16 cellular contexts compared by ENCODE assay signal in the genomic region with DNA sequence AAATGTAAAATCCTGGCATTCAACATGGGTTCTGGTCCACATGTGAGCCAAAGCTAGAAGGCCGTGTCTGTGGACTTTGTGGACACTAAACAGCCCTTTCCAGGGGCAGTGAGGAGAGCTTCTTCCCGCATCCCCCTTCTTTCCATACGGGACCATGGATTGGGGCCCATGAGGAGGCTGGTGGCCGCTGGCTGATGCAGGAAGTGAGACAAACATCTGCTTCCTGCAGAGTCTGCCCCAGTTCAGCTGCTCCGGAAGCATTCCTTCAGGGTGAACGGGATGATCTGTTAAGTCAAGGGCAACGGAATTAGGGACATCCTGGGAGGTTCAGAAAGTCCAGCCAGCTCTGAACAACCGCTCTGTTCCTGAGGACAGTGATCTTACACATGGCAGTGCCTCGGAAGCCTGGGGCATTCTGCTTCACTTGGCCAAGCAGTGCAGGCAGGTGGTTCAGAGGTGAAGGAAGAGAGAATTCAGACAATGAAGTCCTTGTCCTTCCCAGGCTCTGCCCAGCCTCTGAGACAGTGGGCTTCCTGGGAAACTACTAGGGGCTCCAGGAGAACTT. TPM values are rescaled to one million over a fixed set of nuclear protein-coding genes. Genes with fewer than 3 reads are reported as not detected.
DNase-seq lines count a peak whose midpoint lies in the region; ATAC-seq and TF ChIP-seq lines count a peak whose summit lies in the region.
"Had no signal": no experiment of that assay in that cellular context is flagged by ENCODE, and none has a peak within 500 bp of the region (broad histone marks: within the 10 kb centered on the region; RNA-seq: fewer than 3 reads in every experiment).

No MANE protein-coding gene starts in this region.

- H3K9me3 Mint-ChIP-seq in Calu3 (ENCODE audit: low read depth, unreplicated experiment), result no peaks in the 10 kb centered on the region
- H3K9me3 Mint-ChIP-seq: IgD-negative memory B cell had no signal

- H3K27ac ChIP-seq in heart left ventricle (peak overlapping the region in 1 of 12 donors; percentile 20), spleen (peak overlapping the region; percentile 52 to 80 (median 64)), coronary artery (no peak overlapping the region)
- H3K27ac ChIP-seq in effector memory CD4-positive, alpha-beta T cell (ENCODE audit: insufficient read depth, low read length, poor library complexity, severe bottlenecking), result peak overlapping the region; percentile 36
- H3K27ac ChIP-seq: GM23248 had no signal

- H3K27me3 Mint-ChIP-seq in T-helper 17 cell, result no peaks in the 10 kb centered on the region
- H3K27me3 Mint-ChIP-seq in Calu3 (ENCODE audit: unreplicated experiment), result no peaks in the 10 kb centered on the region
- H3K27me3 Mint-ChIP-seq: IgD-negative memory B cell had no signal

- intact Hi-C loops in cardiac septum (cut with DNase I) (no loop called here), heart left ventricle (cut with DNase I) (no loop called here), spleen (cut with DNase I; ENCODE audit: low total_unique reads) (no loop called here), Calu3 (cut with micrococcal nuclease; ENCODE audit: unreplicated experiment) (no loop called here)

- 57 to 70% (median 60%) methylated on average over 9 of the region's 9 CpGs for WGBS in heart left ventricle, 4 donors
- WGBS in spleen, 5 donors, result 17 to 38% (median 28%) methylated on average over 8 to 9 of the region's 9 CpGs

- H3K4me1 ChIP-seq in heart left ventricle, result peaks cover 0 to 19% (median 0%) of the 10 kb centered on the region in 12 donors
- H3K4me1 ChIP-seq in effector memory CD4-positive, alpha-beta T cell (ENCODE audit: control insufficient read depth, insufficient read depth, low read length, poor library complexity, severe bottlenecking), result peaks cover 32% of the 10 kb centered on the region
- peaks cover 0 to 67% (median 42%) of the 10 kb centered on the region in 6 donors for H3K4me1 ChIP-seq in spleen

- H3K36me3 ChIP-seq in heart left ventricle (no peaks in the 10 kb centered on the region), spleen (no peaks in the 10 kb centered on the region)
- H3K36me3 ChIP-seq in effector memory CD4-positive, alpha-beta T cell (ENCODE audit: control insufficient read depth, insufficient read depth, low read length), result no peaks in the 10 kb centered on the region

- peaks cover 36% of the 10 kb centered on the region for H3K4me1 Mint-ChIP-seq in T-helper 17 cell
- H3K4me1 Mint-ChIP-seq in Calu3 (ENCODE audit: low read depth, unreplicated experiment), result no peaks in the 10 kb centered on the region

- H3K27me3 ChIP-seq in heart left ventricle (no peaks in the 10 kb centered on the region), spleen (replicated peaks in 1 of 7) (no peaks in the 10 kb centered on the region)
- no peaks in the 10 kb centered on the region for H3K27me3 ChIP-seq in effector memory CD4-positive, alpha-beta T cell (replicated peaks; ENCODE audit: control insufficient read depth, insufficient read depth, low read length, poor library complexity, severe bottlenecking)

- H3K4me3 Mint-ChIP-seq in T-helper 17 cell (peak overlapping the region; percentile 25), Calu3 (ENCODE audit: low read depth, unreplicated experiment) (no peak overlapping the region)
- H3K4me3 Mint-ChIP-seq: IgD-negative memory B cell had no signal

- TF ChIP-seq POLR2A in heart left ventricle (IDR thresholded peaks at IDR 0.05) (no peak), spleen (IDR thresholded peaks at IDR 0.05) (no peak)

- no peak overlapping the region for H3K4me3 ChIP-seq in heart left ventricle
- no peak overlapping the region for H3K4me3 ChIP-seq in effector memory CD4-positive, alpha-beta T cell (ENCODE audit: insufficient read depth, low read depth, low read length, poor library complexity, severe bottlenecking)
- H3K4me3 ChIP-seq in spleen, result no peak overlapping the region
- no peak overlapping the region for H3K4me3 ChIP-seq in coronary artery
- H3K4me3 ChIP-seq: GM23248 had no signal

- CTCF ChIA-PET in Calu3 (lab: Charles Lee), result no interaction called here

- H3K9me3 ChIP-seq in heart left ventricle (no peaks in the 10 kb centered on the region), T-helper 17 cell (ENCODE audit: control insufficient read depth, low read length, poor library complexity, severe bottlenecking) (no peaks in the 10 kb centered on the region), spleen (no peaks in the 10 kb centered on the region)
- no peaks in the 10 kb centered on the region for H3K9me3 ChIP-seq in effector memory CD4-positive, alpha-beta T cell (ENCODE audit: control insufficient read depth, low read length)

- no TSS peak for BruUV-seq in Calu3 (replicated peaks; lab: Mats Ljungman, UMichigan)

- H3K36me3 Mint-ChIP-seq in T-helper 17 cell (ENCODE audit: low read depth) (no peaks in the 10 kb centered on the region), Calu3 (ENCODE audit: insufficient read depth, unreplicated experiment) (no peaks in the 10 kb centered on the region)

- TF ChIP-seq CTCF in heart left ventricle (IDR thresholded peaks at IDR 0.05), result no peak
- TF ChIP-seq CTCF in spleen (IDR thresholded peaks at IDR 0.05 in 8 of 11, conservative IDR thresholded peaks at IDR 0.05 in 3 of 11), result no peak
- no peak for TF ChIP-seq CTCF in Calu3 (IDR thresholded peaks at IDR 0.05; ENCODE audit: unreplicated experiment)
- no peak for TF ChIP-seq CTCF in coronary artery (IDR thresholded peaks at IDR 0.05)

- ATAC-seq in heart left ventricle, result no peak
- no peak for ATAC-seq in T-helper 17 cell
- ATAC-seq: Panc1 had no signal

- H3K27ac Mint-ChIP-seq in T-helper 17 cell, result peak overlapping the region; percentile 92
- no peak overlapping the region for H3K27ac Mint-ChIP-seq in Calu3 (ENCODE audit: unreplicated experiment)
- H3K27ac Mint-ChIP-seq: IgD-negative memory B cell had no signal

- peak; percentile 76 for DNase-seq in cardiac septum (ENCODE audit: low spot score)
- no peak for DNase-seq in heart left ventricle
- no peak for DNase-seq in T-helper 17 cell
- no peak for DNase-seq in effector memory CD4-positive, alpha-beta T cell
- peak; percentile 78 for DNase-seq in spleen
- DNase-seq in Calu3, result no peak
- DNase-seq in NCI-H446 treated with DMSO at 0.1 percent for 48 hours (lab: John Stamatoyannopoulos, UW), result no peak
- DNase-seq in coronary artery (ENCODE audit: low spot score), result no peak
- DNase-seq: AML-193, GM23248, hippocampal formation had no signal

RNA-seq across cellular contexts. Expression of a gene that starts 1.5 kb away (rescaled TPM):
- total RNA-seq in cardiac septum (not detected), heart left ventricle (not detected), T-helper 17 cell (1 to 10 TPM in 1 of 2 donors, not detected in 1; 1.6 TPM), spleen (1 to 10 TPM in 1 of 7 donors, not detected in 6; 1.5 TPM), Calu3 (2022) (not detected in 2 replicates)
- polyA plus RNA-seq in heart left ventricle (not detected), spleen (under 1 TPM; 0.11 to 0.16 (median 0.11) TPM)
- total RNA-seq: GM23248, mesenteric fat pad, renal cortical epithelial cell, urinary bladder had no signal
- polyA plus RNA-seq: GM23248, IgD-negative memory B cell, urinary bladder had no signal

Comparison
In these comparisons a context has a peak if more than half of its experiments do, and no peak if none do; other contexts are left out.
1. DNase-seq: peak in cardiac septum (single experiment) and spleen (single experiment); none in heart left ventricle (0 of 5), T-helper 17 cell (0 of 3), effector memory CD4-positive, alpha-beta T cell (0 of 3), Calu3 (single experiment), NCI-H446 treated with DMSO at 0.1 percent for 48 hours (single experiment) and coronary artery (single experiment).
2. H3K27ac ChIP-seq: peak in effector memory CD4-positive, alpha-beta T cell (single experiment) and spleen (8 of 8); none in coronary artery (0 of 2).